Comparison of ENCODE assay signal across 1 cellular context in genomic region chr2:37156857-37157714, GRCh38.
TF ChIP-seq lines count a peak whose summit lies in the region.

EIF2AK2 (minus strand) TSS chr2:37156980; CDS start chr2:37147806, 9,174 bp downstream.

TF ChIP-seq in HepG2, 621 proteins besides CTCF, POLR2A, EP300 and RAD21 (continued from another document and continues in another):
- peak; percentile 65; the same call in 1 of the 2 replicates for TF ChIP-seq ZNF761 (CRISPR knock-in tag; conservative IDR thresholded peaks at IDR 0.05)
- TF ChIP-seq BRF2 (CRISPR knock-in tag; IDR thresholded peaks at IDR 0.05): no peak
- TF ChIP-seq ZNF256 (CRISPR knock-in tag; conservative IDR thresholded peaks at IDR 0.05): no peak
- no peak for TF ChIP-seq SIX1 (CRISPR knock-in tag; IDR thresholded peaks at IDR 0.05; ENCODE audit: borderline replicate concordance)
- 0 out of 2 replicates have a peak, but pooled peaks have one; percentile 17 for TF ChIP-seq ZNF788 (CRISPR knock-in tag; IDR thresholded peaks at IDR 0.05; ENCODE audit: borderline replicate concordance)
- peak; percentile 59 for TF ChIP-seq PATZ1 (CRISPR knock-in tag; IDR thresholded peaks at IDR 0.05)
- no peak for TF ChIP-seq NFATC3 (CRISPR knock-in tag; IDR thresholded peaks at IDR 0.05)
- peak; percentile 53; the same call in 1 of the 2 replicates for TF ChIP-seq ZNF230 (CRISPR knock-in tag; IDR thresholded peaks at IDR 0.05)
- no peak for TF ChIP-seq NFYC (CRISPR knock-in tag; IDR thresholded peaks at IDR 0.05)
- TF ChIP-seq ZNF558 (CRISPR knock-in tag; IDR thresholded peaks at IDR 0.05; ENCODE audit: borderline replicate concordance): peak; percentile 23; the same call in 1 of the 2 replicates
- TF ChIP-seq U2AF1 (optimal IDR thresholded peaks at IDR 0.05; ENCODE audit: low read depth, low read length): no peak
- no peak for TF ChIP-seq ZFP1 (CRISPR knock-in tag; IDR thresholded peaks at IDR 0.05)
- TF ChIP-seq NR0B2 (CRISPR knock-in tag; IDR thresholded peaks at IDR 0.05): no peak
- TF ChIP-seq CBFB (CRISPR knock-in tag; IDR thresholded peaks at IDR 0.05): peak; percentile 24; the same call in 1 of the 2 replicates
- TF ChIP-seq HIC2 (CRISPR knock-in tag; IDR thresholded peaks at IDR 0.05; ENCODE audit: low read depth): peak; percentile 90
- peak; percentile 51; the same call in 1 of the 2 replicates for TF ChIP-seq NFKB2 (CRISPR knock-in tag; IDR thresholded peaks at IDR 0.05; ENCODE audit: borderline replicate concordance)
- 0 out of 2 replicates have a peak, but pooled peaks have one; percentile 23 for TF ChIP-seq REPIN1 (CRISPR knock-in tag; IDR thresholded peaks at IDR 0.05; ENCODE audit: borderline replicate concordance, low read depth)
- no peak for TF ChIP-seq FOSL2 (CRISPR knock-in tag; IDR thresholded peaks at IDR 0.05)
- TF ChIP-seq ZBTB38 (CRISPR knock-in tag; IDR thresholded peaks at IDR 0.05): peak; percentile 38; the same call in 1 of the 2 replicates
- no peak for TF ChIP-seq ZNF784 (CRISPR knock-in tag; IDR thresholded peaks at IDR 0.05; ENCODE audit: borderline replicate concordance)
- no peak for TF ChIP-seq CEBPG (CRISPR knock-in tag; IDR thresholded peaks at IDR 0.05)
- TF ChIP-seq ZHX2 (IDR thresholded peaks at IDR 0.05; ENCODE audit: low read depth): no peak
- no peak for TF ChIP-seq ZHX2 (CRISPR knock-in tag; IDR thresholded peaks at IDR 0.05; ENCODE audit: borderline replicate concordance)
- no peak for TF ChIP-seq ZNF879 (CRISPR knock-in tag; IDR thresholded peaks at IDR 0.05)
- TF ChIP-seq MTA3 (CRISPR knock-in tag; IDR thresholded peaks at IDR 0.05): no peak
- no peak for TF ChIP-seq NFRKB (IDR thresholded peaks at IDR 0.05)
- TF ChIP-seq ELF1 (CRISPR knock-in tag; IDR thresholded peaks at IDR 0.05): no peak
- no peak for TF ChIP-seq ELK4 (CRISPR knock-in tag; IDR thresholded peaks at IDR 0.05; ENCODE audit: borderline replicate concordance)
- no peak for TF ChIP-seq GTF3A (CRISPR knock-in tag; conservative IDR thresholded peaks at IDR 0.05)
- TF ChIP-seq RBAK (CRISPR knock-in tag; IDR thresholded peaks at IDR 0.05): no peak
- no peak; the same call in 1 of the 2 replicates for TF ChIP-seq ATF3 (CRISPR knock-in tag; IDR thresholded peaks at IDR 0.05)
- TF ChIP-seq BORCS8-MEF2B (CRISPR knock-in tag; IDR thresholded peaks at IDR 0.05): peak; percentile 64; the same call in 1 of the 2 replicates
- TF ChIP-seq MAX (IDR thresholded peaks at IDR 0.05): peak; percentile 94
- TF ChIP-seq ZNF276 (CRISPR knock-in tag; IDR thresholded peaks at IDR 0.05; ENCODE audit: low read depth): peak; percentile 82; the same call in 1 of the 2 replicates
- peak; percentile 82 for TF ChIP-seq MYC (CRISPR knock-in tag; IDR thresholded peaks at IDR 0.05; ENCODE audit: borderline replicate concordance)
- no peak; the same call in 1 of the 2 replicates for TF ChIP-seq ZBTB7B (CRISPR knock-in tag; IDR thresholded peaks at IDR 0.05)
- no peak for TF ChIP-seq ZSCAN9 (CRISPR knock-in tag; IDR thresholded peaks at IDR 0.05; ENCODE audit: borderline replicate concordance)
- TF ChIP-seq SMARCC2 (IDR thresholded peaks at IDR 0.05): no peak
- TF ChIP-seq ZBTB7A (CRISPR knock-in tag; IDR thresholded peaks at IDR 0.05): no peak
- no peak for TF ChIP-seq SRF (IDR thresholded peaks at IDR 0.05; ENCODE audit: low read depth, low read length)
- TF ChIP-seq ZNF883 (CRISPR knock-in tag; IDR thresholded peaks at IDR 0.05; ENCODE audit: not compliant biosample characterization): peak; percentile 49
- 0 out of 2 replicates have a peak, but pooled peaks have one; percentile 44 for TF ChIP-seq TBX2 (CRISPR knock-in tag; IDR thresholded peaks at IDR 0.05; ENCODE audit: borderline replicate concordance)
- TF ChIP-seq FOXC1 (CRISPR knock-in tag; IDR thresholded peaks at IDR 0.05; ENCODE audit: borderline replicate concordance): no peak
- peak; percentile 86; the same call in 1 of the 2 replicates for TF ChIP-seq ZNF510 (CRISPR knock-in tag; IDR thresholded peaks at IDR 0.05; ENCODE audit: low read depth)
- TF ChIP-seq ISL2 (CRISPR knock-in tag; IDR thresholded peaks at IDR 0.05): peak; percentile 24; the same call in 1 of the 2 replicates
- TF ChIP-seq ZNF501 (CRISPR knock-in tag; IDR thresholded peaks at IDR 0.05): peak; percentile 73
- no peak for TF ChIP-seq YY1 (IDR thresholded peaks at IDR 0.05; ENCODE audit: insufficient read depth, insufficient replicate concordance, low read depth, low read length)
- TF ChIP-seq HBP1 (CRISPR knock-in tag; IDR thresholded peaks at IDR 0.05; ENCODE audit: low read depth): no peak; the same call in 1 of the 2 replicates
- TF ChIP-seq HMG20A (CRISPR knock-in tag; IDR thresholded peaks at IDR 0.05; ENCODE audit: borderline replicate concordance): no peak
